In genomic region chr18:74516271-74517235, GRCh38 we compare ENCODE assay signal across 21 cellular contexts. TPM values are rescaled to one million over a fixed set of nuclear protein-coding genes. Genes with fewer than 3 reads are reported as not detected.
DNase-seq lines count a peak whose midpoint lies in the region; TF ChIP-seq lines count a peak whose summit lies in the region.
"Had no signal": no experiment of that assay in that cellular context is flagged by ENCODE, and none has a peak within 500 bp of the region (broad histone marks: within the 10 kb centered on the region; RNA-seq: fewer than 3 reads in every experiment).

No MANE protein-coding gene starts in this region.

- H3K27me3 Mint-ChIP-seq in activated T-cell treated with anti-CD3 and anti-CD28 coated beads, Interleukin-2, amount 50 U/mL, for 24 hours, result no peaks in the 10 kb centered on the region
- H3K27me3 Mint-ChIP-seq in mesothelial cell of epicardium (ENCODE audit: low read depth) (no peaks in the 10 kb centered on the region), type B pancreatic cell (no peaks in the 10 kb centered on the region)
- H3K27me3 Mint-ChIP-seq in activated T-helper 1 cell treated with anti-CD3 and anti-CD28 coated beads, Interleukin-12 subunit alpha, Interleukin-12 subunit beta, Interleukin-2, Interleukin-4 antibody, amounts not matched to agents 30 ng/mL and 10 ng/mL and 1 ng/mL, durations not matched to agents 14 hours and 24 hours and 36 hours (ENCODE audit: insufficient read depth), result no peaks in the 10 kb centered on the region
- H3K27me3 Mint-ChIP-seq: CD8-positive, alpha-beta memory T cell had no signal

- no peak overlapping the region for H3K4me3 ChIP-seq in coronary artery

- H3K9me3 Mint-ChIP-seq in activated T-cell treated with anti-CD3 and anti-CD28 coated beads, Interleukin-2, amount 50 U/mL, for 24 hours, result no peaks in the 10 kb centered on the region
- H3K9me3 Mint-ChIP-seq in mesothelial cell of epicardium (peaks cover 8% of the 10 kb centered on the region), type B pancreatic cell (no peaks in the 10 kb centered on the region)
- H3K9me3 Mint-ChIP-seq in activated T-helper 1 cell treated with anti-CD3 and anti-CD28 coated beads, Interleukin-12 subunit alpha, Interleukin-12 subunit beta, Interleukin-2, Interleukin-4 antibody, amounts not matched to agents 30 ng/mL and 10 ng/mL and 1 ng/mL, durations not matched to agents 14 hours and 24 hours and 36 hours, result no peaks in the 10 kb centered on the region
- H3K9me3 Mint-ChIP-seq: CD8-positive, alpha-beta memory T cell had no signal

- TF ChIP-seq CTCF in coronary artery (IDR thresholded peaks at IDR 0.05) (no peak), mesothelial cell of epicardium (IDR thresholded peaks at IDR 0.05; ENCODE audit: unreplicated experiment) (no peak), type B pancreatic cell (conservative IDR thresholded peaks at IDR 0.05) (no peak)

- peaks cover 99% of the 10 kb centered on the region for H3K36me3 Mint-ChIP-seq in activated T-cell treated with anti-CD3 and anti-CD28 coated beads, Interleukin-2, amount 50 U/mL, for 24 hours (ENCODE audit: low read depth)
- peaks cover 59% of the 10 kb centered on the region for H3K36me3 Mint-ChIP-seq in mesothelial cell of epicardium
- peaks cover 52% of the 10 kb centered on the region for H3K36me3 Mint-ChIP-seq in type B pancreatic cell
- H3K36me3 Mint-ChIP-seq in activated T-helper 1 cell treated with anti-CD3 and anti-CD28 coated beads, Interleukin-12 subunit alpha, Interleukin-12 subunit beta, Interleukin-2, Interleukin-4 antibody, amounts not matched to agents 30 ng/mL and 10 ng/mL and 1 ng/mL, durations not matched to agents 14 hours and 24 hours and 36 hours (ENCODE audit: low read depth), result peaks cover 49% of the 10 kb centered on the region

- H3K4me1 Mint-ChIP-seq in activated T-cell treated with anti-CD3 and anti-CD28 coated beads, Interleukin-2, amount 50 U/mL, for 24 hours (ENCODE audit: low read depth), result no peaks in the 10 kb centered on the region
- H3K4me1 Mint-ChIP-seq in mesothelial cell of epicardium (peaks cover 8% of the 10 kb centered on the region), type B pancreatic cell (ENCODE audit: unreplicated experiment) (peaks cover 5% of the 10 kb centered on the region)
- peaks cover 8% of the 10 kb centered on the region for H3K4me1 Mint-ChIP-seq in activated T-helper 1 cell treated with anti-CD3 and anti-CD28 coated beads, Interleukin-12 subunit alpha, Interleukin-12 subunit beta, Interleukin-2, Interleukin-4 antibody, amounts not matched to agents 30 ng/mL and 10 ng/mL and 1 ng/mL, durations not matched to agents 14 hours and 24 hours and 36 hours (ENCODE audit: low read depth)

- no peak overlapping the region for H3K4me3 Mint-ChIP-seq in activated T-cell treated with anti-CD3 and anti-CD28 coated beads, Interleukin-2, amount 50 U/mL, for 24 hours
- H3K4me3 Mint-ChIP-seq in mesothelial cell of epicardium, result no peak overlapping the region
- H3K4me3 Mint-ChIP-seq in type B pancreatic cell, result no peak overlapping the region
- no peak overlapping the region for H3K4me3 Mint-ChIP-seq in activated T-helper 1 cell treated with anti-CD3 and anti-CD28 coated beads, Interleukin-12 subunit alpha, Interleukin-12 subunit beta, Interleukin-2, Interleukin-4 antibody, amounts not matched to agents 30 ng/mL and 10 ng/mL and 1 ng/mL, durations not matched to agents 14 hours and 24 hours and 36 hours
- H3K4me3 Mint-ChIP-seq: CD8-positive, alpha-beta memory T cell had no signal

- no peak overlapping the region for H3K27ac Mint-ChIP-seq in activated T-cell treated with anti-CD3 and anti-CD28 coated beads, Interleukin-2, amount 50 U/mL, for 24 hours
- H3K27ac Mint-ChIP-seq in mesothelial cell of epicardium, result peak overlapping the region; percentile 72
- peak overlapping the region; percentile 65 for H3K27ac Mint-ChIP-seq in type B pancreatic cell
- no peak overlapping the region for H3K27ac Mint-ChIP-seq in activated T-helper 1 cell treated with anti-CD3 and anti-CD28 coated beads, Interleukin-12 subunit alpha, Interleukin-12 subunit beta, Interleukin-2, Interleukin-4 antibody, amounts not matched to agents 30 ng/mL and 10 ng/mL and 1 ng/mL, durations not matched to agents 14 hours and 24 hours and 36 hours

- peak; percentile 15 for DNase-seq in activated T-cell treated with anti-CD3 and anti-CD28 coated beads, Interleukin-2, amount 50 U/mL, for 24 hours
- DNase-seq in activated T-cell treated with anti-CD3 and anti-CD28 coated beads for 4 hours, result no peak
- peak; percentile 62 for DNase-seq in coronary artery (ENCODE audit: low spot score)
- no peak for DNase-seq in mesothelial cell of epicardium (ENCODE audit: low spot score in 2 of 2, unreplicated experiment in 2 of 2)
- DNase-seq in type B pancreatic cell (ENCODE audit: extremely low spot score, unreplicated experiment), result peak; percentile 39
- DNase-seq in activated T-helper 1 cell treated with anti-CD3 and anti-CD28 coated beads, Interleukin-12 subunit alpha, Interleukin-12 subunit beta, Interleukin-2, Interleukin-4 antibody, amounts not matched to agents 30 ng/mL and 10 ng/mL and 1 ng/mL, durations not matched to agents 14 hours and 24 hours and 36 hours (ENCODE audit: low spot score), result no peak
- no peak for DNase-seq in ecto neural progenitor cell (ENCODE audit: low spot score)
- DNase-seq: 8988T; C1 segment of cervical spinal cord; CD8-positive, alpha-beta memory T cell; DMS79; KBM-7; MM.1S; NCI-H1048; NCI-H1417 treated with DMSO at 0.1 percent for 48 hours; NCI-H187; NCI-H446; NCI-H526 treated with DMSO at 0.1 percent for 48 hours; SHP77 had no signal

- H3K27ac ChIP-seq in coronary artery, result no peak overlapping the region

- intact Hi-C loops in activated T-helper 1 cell treated with anti-CD3 and anti-CD28 coated beads, Interleukin-12 subunit alpha, Interleukin-12 subunit beta, Interleukin-2, Interleukin-4 antibody, amounts not matched to agents 30 ng/mL and 10 ng/mL and 1 ng/mL, durations not matched to agents 14 hours and 24 hours and 36 hours (cut with micrococcal nuclease), result no loop called here

RNA-seq across cellular contexts. Expression of gene CNDP1, which starts 17.7 kb away (rescaled TPM):
- total RNA-seq in mesothelial cell of epicardium (0.40 to 0.75 TPM (median 0.41 TPM) in 3 replicates), type B pancreatic cell (ENCODE audit: low replicate concordance) (0.48 and 0.67 TPM in 2 replicates)
- total RNA-seq in activated T-helper 1 cell treated with anti-CD3 and anti-CD28 coated beads, Interleukin-12 subunit alpha, Interleukin-12 subunit beta, Interleukin-2, Interleukin-4 antibody, amounts not matched to agents 30 ng/mL and 10 ng/mL and 1 ng/mL, durations not matched to agents 14 hours and 24 hours and 36 hours, result not detected in 2 replicates
- total RNA-seq: H4, RPMI7951 had no signal

RNA-seq across cellular contexts. Expression of gene CNDP2, which starts 20.4 kb away (rescaled TPM):
- 195 to 198 TPM (median 197 TPM) in 3 replicates for total RNA-seq in mesothelial cell of epicardium
- 197 and 248 TPM in 2 replicates for total RNA-seq in type B pancreatic cell (ENCODE audit: low replicate concordance)
- total RNA-seq in activated T-helper 1 cell treated with anti-CD3 and anti-CD28 coated beads, Interleukin-12 subunit alpha, Interleukin-12 subunit beta, Interleukin-2, Interleukin-4 antibody, amounts not matched to agents 30 ng/mL and 10 ng/mL and 1 ng/mL, durations not matched to agents 14 hours and 24 hours and 36 hours, result 159 and 164 TPM in 2 replicates

RNA-seq across cellular contexts. Expression of gene DIPK1C, which starts 59.4 kb away (rescaled TPM):
- not detected in 3 replicates for total RNA-seq in mesothelial cell of epicardium
- 0.26 and 0.36 TPM in 2 replicates for total RNA-seq in type B pancreatic cell (ENCODE audit: low replicate concordance)
- not detected in 2 replicates for total RNA-seq in activated T-helper 1 cell treated with anti-CD3 and anti-CD28 coated beads, Interleukin-12 subunit alpha, Interleukin-12 subunit beta, Interleukin-2, Interleukin-4 antibody, amounts not matched to agents 30 ng/mL and 10 ng/mL and 1 ng/mL, durations not matched to agents 14 hours and 24 hours and 36 hours
- total RNA-seq: CD8-positive, alpha-beta memory T cell; H4; RPMI7951 had no signal

Comparison
In these comparisons a context has a peak if more than half of its experiments do, and no peak if none do; other contexts are left out.
1. DNase-seq: peak in activated T-cell treated with anti-CD3 and anti-CD28 coated beads, Interleukin-2, amount 50 U/mL, for 24 hours (single experiment), coronary artery (single experiment) and type B pancreatic cell (single experiment); none in activated T-cell treated with anti-CD3 and anti-CD28 coated beads for 4 hours (single experiment), mesothelial cell of epicardium (0 of 2), activated T-helper 1 cell treated with anti-CD3 and anti-CD28 coated beads, Interleukin-12 subunit alpha, Interleukin-12 subunit beta, Interleukin-2, Interleukin-4 antibody, amounts not matched to agents 30 ng/mL and 10 ng/mL and 1 ng/mL, durations not matched to agents 14 hours and 24 hours and 36 hours (single experiment) and ecto neural progenitor cell (single experiment).
2. H3K27ac Mint-ChIP-seq: peak in mesothelial cell of epicardium (single experiment) and type B pancreatic cell (single experiment); none in activated T-cell treated with anti-CD3 and anti-CD28 coated beads, Interleukin-2, amount 50 U/mL, for 24 hours (single experiment) and activated T-helper 1 cell treated with anti-CD3 and anti-CD28 coated beads, Interleukin-12 subunit alpha, Interleukin-12 subunit beta, Interleukin-2, Interleukin-4 antibody, amounts not matched to agents 30 ng/mL and 10 ng/mL and 1 ng/mL, durations not matched to agents 14 hours and 24 hours and 36 hours (single experiment).